ENCODE assay signal across 13 cellular contexts in genomic region chr3:5227812-5228211, GRCh38.
"Had no signal": no experiment of that assay in that cellular context is flagged by ENCODE, and none has a peak within 500 bp of the region (broad histone marks: within the 10 kb centered on the region; RNA-seq: fewer than 3 reads in every experiment).

No MANE protein-coding gene starts in this region.

- H3K79me2 ChIP-seq: hepatocyte, parathyroid adenoma had no signal

- H3K4me1 ChIP-seq: left lung, parathyroid adenoma had no signal

- DNase-seq: activated B cell treated with CpG ODN at 0.5 μM for 24 hours; activated CD4-positive, alpha-beta T cell treated with anti-CD3 and anti-CD28 coated beads, Interleukin-2, amount 10 ng/mL, durations not matched to agents 24 days and 14 days; activated naive CD8-positive, alpha-beta T cell treated with anti-CD3 and anti-CD28 coated beads, Interleukin-2, amount 10 ng/mL, durations not matched to agents 7 days and 5 days; brain microvascular endothelial cell; dermis blood vessel endothelial cell; effector memory CD8-positive, alpha-beta T cell; left lung; mammary epithelial cell; T-helper 17 cell had no signal

- H3K27ac ChIP-seq: brain microvascular endothelial cell, hepatocyte, left lung, neural progenitor cell, parathyroid adenoma had no signal

- H3K27me3 ChIP-seq: brain microvascular endothelial cell, hepatocyte, left lung, neural progenitor cell had no signal

- H2AFZ ChIP-seq: hepatocyte, neural progenitor cell, parathyroid adenoma had no signal

- H3K9me3 ChIP-seq: left lung had no signal

- H3K36me3 ChIP-seq: brain microvascular endothelial cell, neural progenitor cell had no signal

- ATAC-seq: effector memory CD8-positive, alpha-beta T cell; left lung; stimulated activated memory B cell treated with anti-CD40 and anti-IgM and Interleukin-4, amounts not matched to agents 10 μg/mL and 1 μg/mL and 100 μg/mL, for 72 hours; T-helper 17 cell had no signal

- H3K4me2 ChIP-seq: hepatocyte, neural progenitor cell had no signal

- H3K4me3 ChIP-seq: hepatocyte, left lung, neural progenitor cell had no signal
